ENCODE assay signal across 8 cellular contexts in the genomic region with DNA sequence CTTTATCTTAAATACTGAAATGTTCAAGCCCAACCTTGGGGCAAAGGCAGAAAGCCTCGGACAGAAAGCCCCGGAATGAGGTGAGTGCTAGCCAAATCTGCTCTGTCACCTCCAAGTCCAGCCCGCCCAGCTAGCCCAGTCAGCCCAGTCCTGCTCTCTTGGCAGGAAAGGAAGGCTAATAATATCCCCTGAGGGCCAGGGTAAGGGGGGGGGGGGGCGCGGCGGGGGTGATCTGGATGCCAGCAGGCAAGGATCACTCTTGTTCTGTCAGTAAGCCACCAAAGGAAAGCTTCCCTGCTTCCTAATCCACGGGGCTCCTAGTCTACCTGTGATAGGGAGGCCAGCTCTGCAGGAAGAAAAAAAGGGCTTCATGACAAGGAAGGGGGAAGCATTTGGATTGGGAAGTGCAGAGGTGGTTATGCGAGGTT. TPM values are rescaled to one million over a fixed set of nuclear protein-coding genes. Genes with fewer than 3 reads are reported as not detected.
DNase-seq lines count a peak whose midpoint lies in the region; ATAC-seq, FAIRE-seq and TF ChIP-seq lines count a peak whose summit lies in the region.

No MANE protein-coding gene starts in this region.

- H3K79me1 ChIP-seq in neuronal stem cell (ENCODE audit: low read depth, low read length), result no peaks in the 10 kb centered on the region

- CTCF ChIA-PET in A673 (lab: Charles Lee), result no interaction called here
- CTCF ChIA-PET in activated CD8-positive, alpha-beta T cell treated with anti-CD3 and anti-CD28 coated beads, Interleukin-2, amount 10 ng/mL, durations not matched to agents 7 days and 5 days (lab: Charles Lee), result interaction anchor here (0.7 to 3.9 kb wide), 7 partner anchors 10 to 114 kb away, joined by 3 to 46 read pairs (median 7); a partner anchor contains a TSS

- H2AK5ac ChIP-seq in neuronal stem cell (ENCODE audit: low read depth, low read length), result no peak overlapping the region

- H3K27ac Mint-ChIP-seq in activated CD8-positive, alpha-beta T cell treated with anti-CD3 and anti-CD28 coated beads, Interleukin-2, amount 10 ng/mL, durations not matched to agents 7 days and 5 days, result peak overlapping the region; percentile 80

- H4K91ac ChIP-seq in neuronal stem cell (ENCODE audit: low read depth, low read length, poor library complexity), result no peak overlapping the region

- peaks cover under 1% of the 10 kb centered on the region for H3K36me3 ChIP-seq in A673 (ENCODE audit: insufficient read depth, low read length, poor library complexity, severe bottlenecking)
- peaks cover 0 to 3% of the 10 kb centered on the region in 2 donors for H3K36me3 ChIP-seq in neuronal stem cell (replicated peaks in 1 of 2; ENCODE audit: control insufficient read depth in 2 of 2, insufficient read depth in 2 of 2, low read length in 2 of 2)

- peak overlapping the region; percentile 91 for H3K4me3 Mint-ChIP-seq in activated CD8-positive, alpha-beta T cell treated with anti-CD3 and anti-CD28 coated beads, Interleukin-2, amount 10 ng/mL, durations not matched to agents 7 days and 5 days

- H3K4me3 ChIP-seq in A673 (ENCODE audit: low read depth, low read length, poor library complexity, severe bottlenecking) (peak overlapping the region; percentile 71), neuronal stem cell (ENCODE audit: low read length in 2 of 2) (no peak overlapping the region)

- H2AFZ ChIP-seq in neuronal stem cell (ENCODE audit: low read length), result no peak overlapping the region

- no peaks in the 10 kb centered on the region for H3K9me3 Mint-ChIP-seq in activated CD8-positive, alpha-beta T cell treated with anti-CD3 and anti-CD28 coated beads, Interleukin-2, amount 10 ng/mL, durations not matched to agents 7 days and 5 days (ENCODE audit: insufficient read depth)

- no peak overlapping the region for H2BK120ac ChIP-seq in neuronal stem cell (ENCODE audit: low read depth, low read length)

- H3K4me1 ChIP-seq in A673 (ENCODE audit: insufficient read depth, low read length, poor library complexity, severe bottlenecking) (peaks cover 11% of the 10 kb centered on the region), neuronal stem cell (ENCODE audit: control insufficient read depth in 2 of 2, insufficient read depth in 1 of 2, low read depth in 1 of 2, low read length in 2 of 2) (peaks cover 4 to 5% of the 10 kb centered on the region in 2 donors)

- H3K18ac ChIP-seq in neuronal stem cell (ENCODE audit: low read length), result no peak overlapping the region

- no peak for TF ChIP-seq POLR2A in H54 (IDR thresholded peaks at IDR 0.05; ENCODE audit: low read depth, low read length)

- TF ChIP-seq CTCF in A673 (conservative IDR thresholded peaks at IDR 0.05; ENCODE audit: low read depth, low read length), result no peak

- no peak overlapping the region for H2BK15ac ChIP-seq in neuronal stem cell (ENCODE audit: low read length)

- no peaks in the 10 kb centered on the region for H3K9me3 ChIP-seq in A673 (ENCODE audit: low read depth, low read length, poor library complexity, severe bottlenecking)
- H3K9me3 ChIP-seq in neuronal stem cell (replicated peaks in 1 of 2; ENCODE audit: control insufficient read depth in 2 of 2, insufficient read depth in 1 of 2, low read depth in 1 of 2, low read length in 2 of 2), result peaks cover 0 to 3% of the 10 kb centered on the region in 2 donors

- H3K36me3 Mint-ChIP-seq in activated CD8-positive, alpha-beta T cell treated with anti-CD3 and anti-CD28 coated beads, Interleukin-2, amount 10 ng/mL, durations not matched to agents 7 days and 5 days (ENCODE audit: low read depth), result peaks cover 5% of the 10 kb centered on the region

- DNase-seq in A673 (ENCODE audit: low spot score) (no peak), H54 (ENCODE audit: insufficient read length, low spot score) (peak; percentile 54), Right ventricle myocardium superior (peak; percentile 75), renal cortical epithelial cell (ENCODE audit: low read depth) (peak; percentile 9), neuronal stem cell (ENCODE audit: low spot score) (no peak)
- no peak for DNase-seq in activated CD8-positive, alpha-beta T cell treated with anti-CD3 and anti-CD28 coated beads, Interleukin-2, amount 10 ng/mL, durations not matched to agents 7 days and 5 days

- ATAC-seq in activated CD8-positive, alpha-beta T cell treated with anti-CD3 and anti-CD28 coated beads, Interleukin-2, amount 10 ng/mL, durations not matched to agents 7 days and 5 days, result no peak
- ATAC-seq in Right ventricle myocardium superior (ENCODE audit: poor library complexity) (peak; percentile 82), GM18868 (IDR thresholded peaks at IDR 0.05; ENCODE audit: unreplicated experiment) (no peak), HG03045 (IDR thresholded peaks at IDR 0.05; ENCODE audit: unreplicated experiment) (no peak)

- FAIRE-seq in H54 (lab: Jason Lieb, UNC), result no peak

- H3K14ac ChIP-seq in neuronal stem cell (ENCODE audit: low read length), result no peak overlapping the region

- H3K27ac ChIP-seq in A673 (ENCODE audit: low read depth, low read length, poor library complexity, severe bottlenecking) (no peak overlapping the region), neuronal stem cell (replicated peaks; ENCODE audit: low read length) (no peak overlapping the region)

- POLR2A ChIA-PET in A673 (lab: Charles Lee; ENCODE audit: low non-redundant PET), result no interaction called here
- POLR2A ChIA-PET in activated CD8-positive, alpha-beta T cell treated with anti-CD3 and anti-CD28 coated beads, Interleukin-2, amount 10 ng/mL, durations not matched to agents 7 days and 5 days (lab: Charles Lee), result no interaction called here

- no peak overlapping the region for H3K4ac ChIP-seq in neuronal stem cell (ENCODE audit: low read length)

- WGBS in neuronal stem cell (ENCODE audit: extremely low coverage in 2 of 2, insufficient read length in 2 of 2, insufficient replicate concordance in 1 of 2), 2 donors, result no CpG with 5 or more reads among the region's 8 CpGs

- H2BK5ac ChIP-seq in neuronal stem cell (ENCODE audit: low read length), result no peak overlapping the region

- intact Hi-C loops in A673 (cut with micrococcal nuclease; ENCODE audit: unreplicated experiment), result no loop called here
- intact Hi-C loops in Right ventricle myocardium superior (cut with DNase I), result no loop called here

- BruUV-seq in A673 (replicated peaks; lab: Mats Ljungman, UMichigan), result no TSS peak

- H3K27me3 Mint-ChIP-seq in activated CD8-positive, alpha-beta T cell treated with anti-CD3 and anti-CD28 coated beads, Interleukin-2, amount 10 ng/mL, durations not matched to agents 7 days and 5 days (ENCODE audit: low read depth), result peaks cover 2% of the 10 kb centered on the region

- H3K23ac ChIP-seq in neuronal stem cell (ENCODE audit: low read depth, low read length, poor library complexity), result no peak overlapping the region

- no peak overlapping the region for H2BK12ac ChIP-seq in neuronal stem cell (ENCODE audit: low read length)

- H3K27me3 ChIP-seq in A673 (replicated peaks; ENCODE audit: insufficient read depth, low read depth, low read length, poor library complexity), result no peaks in the 10 kb centered on the region
- peaks cover 0 to 4% (median 0%) of the 10 kb centered on the region in 3 experiments for H3K27me3 ChIP-seq in neuronal stem cell (ENCODE audit: control insufficient read depth in 3 of 3, insufficient read depth in 3 of 3, low read depth in 1 of 3, low read length in 3 of 3)

- H3K4me1 Mint-ChIP-seq in activated CD8-positive, alpha-beta T cell treated with anti-CD3 and anti-CD28 coated beads, Interleukin-2, amount 10 ng/mL, durations not matched to agents 7 days and 5 days (ENCODE audit: low read depth), result peaks cover 29% of the 10 kb centered on the region

- H4K8ac ChIP-seq in neuronal stem cell (ENCODE audit: low read depth, low read length), result no peak overlapping the region

- H3K4me2 ChIP-seq in neuronal stem cell (ENCODE audit: insufficient read depth, low read length, poor library complexity, severe bottlenecking), result no peak overlapping the region

- H3K9ac ChIP-seq in neuronal stem cell (ENCODE audit: low read depth, low read length, poor library complexity), result no peak overlapping the region

RNA-seq across cellular contexts. Expression of a gene that starts 1.1 kb away (rescaled TPM):
- total RNA-seq in A673 (2021), result 17.6 and 23.2 TPM in 2 replicates
- total RNA-seq in activated CD8-positive, alpha-beta T cell treated with anti-CD3 and anti-CD28 coated beads, Interleukin-2, amount 10 ng/mL, durations not matched to agents 7 days and 5 days, result 10 to 100 TPM; 37.2 to 39.4 TPM
- 27.5 TPM for total RNA-seq in Right ventricle myocardium superior
- 28.3 and 34.5 TPM in 2 replicates for total RNA-seq in renal cortical epithelial cell
- 18.6 TPM for polyA plus RNA-seq in neuronal stem cell (2013, experiment 1 of 2)
- polyA plus RNA-seq in neuronal stem cell (2013, experiment 2 of 2), result 20.0 TPM

RNA-seq across cellular contexts. Expression of a gene that starts 28.8 kb away (rescaled TPM):
- total RNA-seq in A673 (2021) (40.8 and 42.4 TPM in 2 replicates), Right ventricle myocardium superior (3.5 TPM), renal cortical epithelial cell (8.1 and 19.1 TPM in 2 replicates)
- total RNA-seq in activated CD8-positive, alpha-beta T cell treated with anti-CD3 and anti-CD28 coated beads, Interleukin-2, amount 10 ng/mL, durations not matched to agents 7 days and 5 days, result 10 to 100 TPM; 40.2 to 41.8 TPM
- 22.4 TPM for polyA plus RNA-seq in neuronal stem cell (2013, experiment 1 of 2)
- 23.0 TPM for polyA plus RNA-seq in neuronal stem cell (2013, experiment 2 of 2)

Comparison
In these comparisons a context has a peak if more than half of its experiments do, and no peak if none do; other contexts are left out.
1. DNase-seq: peak in H54 (single experiment), Right ventricle myocardium superior (single experiment) and renal cortical epithelial cell (single experiment); none in A673 (single experiment), activated CD8-positive, alpha-beta T cell treated with anti-CD3 and anti-CD28 coated beads, Interleukin-2, amount 10 ng/mL, durations not matched to agents 7 days and 5 days (single experiment) and neuronal stem cell (single experiment).